27 cellular contexts compared by ENCODE assay signal in the genomic region with DNA sequence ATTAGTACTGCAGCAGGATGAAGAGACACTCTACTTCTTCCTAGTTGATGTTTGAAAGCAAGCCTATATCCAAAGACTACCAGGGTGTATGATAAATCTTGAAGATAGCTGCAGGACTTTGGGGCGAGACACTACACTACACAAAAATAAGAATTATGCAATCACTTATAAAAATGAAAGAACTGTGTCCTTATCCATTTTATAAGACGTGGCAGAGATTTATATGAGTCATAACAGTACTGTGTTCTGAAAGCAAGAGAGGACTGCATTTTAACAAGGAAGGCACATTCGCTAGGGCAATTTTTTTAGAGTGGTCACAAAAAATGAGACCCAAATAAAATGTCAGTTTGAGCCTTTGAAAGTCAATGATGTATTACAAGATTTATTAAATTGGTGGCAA.
"Had no signal": no experiment of that assay in that cellular context is flagged by ENCODE, and none has a peak within 500 bp of the region (broad histone marks: within the 10 kb centered on the region; RNA-seq: fewer than 3 reads in every experiment).

No MANE protein-coding gene starts in this region.

- H3K27me3 ChIP-seq: ascending aorta, dorsolateral prefrontal cortex, esophagus muscularis mucosa, foreskin keratinocyte, gastrocnemius medialis, heart left ventricle had no signal

- H3K4me3 ChIP-seq: ascending aorta, coronary artery, dorsolateral prefrontal cortex, esophagus muscularis mucosa, gastrocnemius medialis, heart left ventricle had no signal

- ATAC-seq: activated CD4-positive, alpha-beta T cell treated with anti-CD3 and anti-CD28 coated beads for 36 hours; activated CD8-positive, alpha-beta memory T cell treated with anti-CD3 and anti-CD28 coated beads, Interleukin-2, amount 10 ng/mL, durations not matched to agents 7 days and 5 days; activated CD8-positive, alpha-beta T cell treated with anti-CD3 and anti-CD28 coated beads, Interleukin-2, amount 10 ng/mL, durations not matched to agents 7 days and 5 days; activated naive CD4-positive, alpha-beta T cell treated with anti-CD3 and anti-CD28 coated beads, Interleukin-2, amount 50 U/mL, for 72 hours; activated T-cell treated with anti-CD3 and anti-CD28 coated beads, Interleukin-2, amount 50 U/mL, for 72 hours; effector memory CD8-positive, alpha-beta T cell; foreskin keratinocyte; gastrocnemius medialis; heart left ventricle had no signal

- H3K9me3 ChIP-seq: ascending aorta, esophagus muscularis mucosa, gastrocnemius medialis, heart left ventricle had no signal

- H3K36me3 ChIP-seq: ascending aorta, esophagus muscularis mucosa, gastrocnemius medialis, heart left ventricle had no signal

- DNase-seq: activated CD4-positive, alpha-beta memory T cell treated with anti-CD3 and anti-CD28 coated beads for 36 hours; activated CD4-positive, alpha-beta T cell treated with anti-CD3 and anti-CD28 coated beads for 36 hours; activated CD4-positive, alpha-beta T cell treated with anti-CD3 and anti-CD28 coated beads, Interleukin-2, amount 10 ng/mL, durations not matched to agents 24 days and 14 days; activated CD4-positive, CD25-positive, alpha-beta regulatory T cell; activated CD4-positive, CD25-positive, alpha-beta regulatory T cell treated with anti-CD3 and anti-CD28 coated beads, Interleukin-2, amount 50 U/mL, for 72 hours; activated CD8-positive, alpha-beta memory T cell treated with anti-CD3 and anti-CD28 coated beads, Interleukin-2, amount 10 ng/mL, durations not matched to agents 7 days and 5 days; activated CD8-positive, alpha-beta memory T cell treated with anti-CD3 and anti-CD28 coated beads, Interleukin-2, amount 50 U/mL, for 48 hours; activated CD8-positive, alpha-beta T cell treated with anti-CD3 and anti-CD28 coated beads, Interleukin-2, amount 10 ng/mL, durations not matched to agents 7 days and 5 days; activated gamma-delta T cell; activated naive CD4-positive, alpha-beta T cell; activated naive CD4-positive, alpha-beta T cell treated with anti-CD3 and anti-CD28 coated beads, Interleukin-2, amount 10 ng/mL, durations not matched to agents 7 days and 5 days; activated naive CD8-positive, alpha-beta T cell treated with anti-CD3 and anti-CD28 coated beads, Interleukin-2, amount 10 ng/mL, durations not matched to agents 7 days and 5 days; activated T-cell treated with anti-CD3 and anti-CD28 coated beads for 4 hours; activated T-cell treated with anti-CD3 and anti-CD28 coated beads, Interleukin-2, amount 50 U/mL, for 24 hours; activated T-cell treated with anti-CD3 and anti-CD28 coated beads, Interleukin-2, amount 50 U/mL, for 72 hours; dorsolateral prefrontal cortex; effector memory CD8-positive, alpha-beta T cell; erythroblast; foreskin keratinocyte; gastrocnemius medialis; glutamatergic neuron; heart left ventricle; T-helper 2 cell had no signal

- H3K27ac ChIP-seq: ascending aorta, coronary artery, dorsolateral prefrontal cortex, esophagus muscularis mucosa, foreskin keratinocyte, gastrocnemius medialis, heart left ventricle had no signal

- H3K4me1 ChIP-seq: ascending aorta, esophagus muscularis mucosa, foreskin keratinocyte, gastrocnemius medialis, heart left ventricle had no signal
